Comparison of ENCODE assay signal across 1 cellular context in the genomic region with DNA sequence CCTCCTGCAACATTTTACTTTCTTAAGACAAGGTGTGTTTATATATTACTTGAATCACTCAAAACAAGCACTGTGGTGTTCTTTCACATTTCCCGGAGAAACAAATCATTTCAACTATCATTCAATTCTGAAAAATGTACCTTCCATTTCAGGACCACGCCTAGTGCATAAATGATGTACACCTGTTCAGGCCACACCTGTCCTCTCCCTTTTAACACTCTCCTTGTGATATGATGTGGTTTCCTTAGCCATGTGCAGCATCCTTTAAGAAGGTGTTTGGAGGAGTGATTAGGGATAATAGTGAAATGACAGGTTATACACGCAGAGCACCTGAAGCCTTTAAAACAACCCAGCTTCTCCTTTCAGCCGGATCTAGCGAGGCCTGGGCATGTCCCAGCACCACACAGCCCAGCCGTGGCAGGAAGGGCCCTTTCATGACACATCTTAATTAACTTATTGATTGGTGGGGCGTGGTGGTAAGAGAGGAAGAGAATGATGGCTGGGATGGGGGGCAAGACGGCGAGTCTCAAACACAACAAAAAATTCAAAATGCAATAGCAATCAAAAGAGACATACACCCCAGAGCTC.
TF ChIP-seq lines count a peak whose summit lies in the region.

No MANE protein-coding gene starts in this region.

TF ChIP-seq in neural cell, 6 proteins besides CTCF, POLR2A, EP300 and RAD21 (continued from another document):
- no peak for TF ChIP-seq SMC3 (conservative IDR thresholded peaks at IDR 0.05; ENCODE audit: poor library complexity)
